Comparison of ENCODE assay signal across 8 cellular contexts in genomic region chr17:80071116-80071980, GRCh38. TPM values are rescaled to one million over a fixed set of nuclear protein-coding genes. Genes with fewer than 3 reads are reported as not detected.
DNase-seq lines count a peak whose midpoint lies in the region; ATAC-seq and TF ChIP-seq lines count a peak whose summit lies in the region.

No MANE protein-coding gene starts in this region.

- ATAC-seq in GM21423 (IDR thresholded peaks at IDR 0.05; ENCODE audit: unreplicated experiment) (no peak), HG03565 (IDR thresholded peaks at IDR 0.05; ENCODE audit: unreplicated experiment) (no peak)

- WGBS in GM23248 (ENCODE audit: low coverage in 1 of 2, low lambda C conversion rate in 2 of 2, missing lambda C conversion rate in 2 of 2), 2 experiments = 10 to 11% methylated on average over 22 of the region's 22 CpGs
- WGBS in hepatocyte (ENCODE audit: low lambda C conversion rate, missing lambda C conversion rate) = 79% methylated on average over 22 of the region's 22 CpGs

- H3F3A ChIP-seq in GM23248 (ENCODE audit: insufficient read depth) = no peaks in the 10 kb centered on the region

- no peaks in the 10 kb centered on the region for H3K9me3 ChIP-seq in GM23248 (ENCODE audit: low read depth)
- H3K9me3 ChIP-seq in skeletal muscle tissue (ENCODE audit: control insufficient read depth in 3 of 3, low read length in 3 of 3) = no peaks in the 10 kb centered on the region
- H3K9me3 ChIP-seq in hepatocyte (ENCODE audit: low read depth) = no peaks in the 10 kb centered on the region

- H3K4me3 ChIP-seq in GM23248 (peak overlapping the region; percentile 62), brain microvascular endothelial cell (ENCODE audit: low read depth, low read length) (peak overlapping the region; percentile 9), skeletal muscle tissue (ENCODE audit: low read length in 3 of 3) (peak overlapping the region; percentile 51 to 68 (median 62)), hepatocyte (no peak overlapping the region)

- H3K27ac ChIP-seq in GM23248 (no peak overlapping the region), brain microvascular endothelial cell (no peak overlapping the region), skeletal muscle tissue (ENCODE audit: low read depth, low read length) (peak overlapping the region; percentile 74), hepatocyte (no peak overlapping the region)

- DNase-seq in GM23248 = peak; percentile 56
- DNase-seq in brain microvascular endothelial cell = no peak
- peak; percentile 33 for DNase-seq in iris pigment epithelial cell (ENCODE audit: low read depth)
- DNase-seq in hepatocyte (ENCODE audit: low spot score) = no peak
- no peak for DNase-seq in activated CD4-positive, alpha-beta T cell treated with anti-CD3 and anti-CD28 coated beads for 1 hour

- H3K36me3 ChIP-seq in GM23248 (ENCODE audit: low read depth) (no peaks in the 10 kb centered on the region), brain microvascular endothelial cell (replicated peaks) (no peaks in the 10 kb centered on the region), skeletal muscle tissue (ENCODE audit: control insufficient read depth in 3 of 3, insufficient read depth in 3 of 3, low read length in 3 of 3) (no peaks in the 10 kb centered on the region), hepatocyte (replicated peaks; ENCODE audit: insufficient read depth, low read depth) (no peaks in the 10 kb centered on the region)

- H3K27me3 ChIP-seq in GM23248 (replicated peaks; ENCODE audit: insufficient read depth) (no peaks in the 10 kb centered on the region), brain microvascular endothelial cell (replicated peaks) (no peaks in the 10 kb centered on the region), skeletal muscle tissue (ENCODE audit: control insufficient read depth in 3 of 3, insufficient read depth in 3 of 3, low read length in 3 of 3) (no peaks in the 10 kb centered on the region), hepatocyte (no peaks in the 10 kb centered on the region)

- in situ Hi-C loops in GM23248 (cut with MboI) (no loop called here), brain microvascular endothelial cell (cut with HindIII; ENCODE audit: low pct_ligation_motif_present, low sequenced_read_pairs) (no loop called here)

- H3K79me2 ChIP-seq in GM23248 (ENCODE audit: insufficient read depth) (no peaks in the 10 kb centered on the region), hepatocyte (no peaks in the 10 kb centered on the region)

- H3K4me1 ChIP-seq in GM23248 (ENCODE audit: insufficient read depth) (peaks cover 10% of the 10 kb centered on the region; the same call in 1 of the 2 replicates), skeletal muscle tissue (ENCODE audit: control insufficient read depth in 3 of 3, insufficient read depth in 3 of 3, low read length in 3 of 3) (peaks cover 19 to 22% (median 22%) of the 10 kb centered on the region in 3 donors), hepatocyte (ENCODE audit: insufficient read depth) (peaks cover 14% of the 10 kb centered on the region)

- H3K9ac ChIP-seq in GM23248 (peak overlapping the region; percentile 80), skeletal muscle tissue (ENCODE audit: low read depth in 1 of 3, low read length in 3 of 3) (peak overlapping the region; percentile 72 to 87 (median 84))

- H3K9me2 ChIP-seq in GM23248 (ENCODE audit: insufficient read depth) (no peaks in the 10 kb centered on the region), hepatocyte (replicated peaks; ENCODE audit: insufficient read depth) (no peaks in the 10 kb centered on the region)

- peak overlapping the region; percentile 94 for H3K4me2 ChIP-seq in GM23248 (ENCODE audit: unreplicated experiment)
- no peak overlapping the region for H3K4me2 ChIP-seq in hepatocyte

- peak overlapping the region; percentile 98 for H2AFZ ChIP-seq in GM23248
- no peak overlapping the region for H2AFZ ChIP-seq in hepatocyte

- H4K20me1 ChIP-seq in GM23248 (ENCODE audit: insufficient read depth) (no peaks in the 10 kb centered on the region), hepatocyte (ENCODE audit: insufficient read depth, poor library complexity, severe bottlenecking) (no peaks in the 10 kb centered on the region)

- TF ChIP-seq CTCF in brain microvascular endothelial cell (IDR thresholded peaks at IDR 0.05; ENCODE audit: low read depth, low read length, missing control alignments) (no peak), hepatocyte (IDR thresholded peaks at IDR 0.05; ENCODE audit: poor library complexity) (no peak)

RNA-seq across cellular contexts. Expression of gene GAA, which starts 30.0 kb away (rescaled TPM):
- total RNA-seq in GM23248 (2014; rRNA removed; shearing (Covaris generic)) = 120 and 127 TPM in 2 replicates
- polyA plus RNA-seq in GM23248 (2016; fragmentation: Nextera tagmentation; extraction: Ambion mirVana) (74.8 and 80.2 TPM in 2 replicates), hepatocyte (43.1 and 55.8 TPM in 2 replicates)
- total RNA-seq in skeletal muscle tissue (14.1 TPM), hepatocyte (35.2 and 37.1 TPM in 2 replicates)

RNA-seq across cellular contexts. Expression of gene CCDC40, which starts 34.9 kb away (rescaled TPM):
- 2.9 and 3.0 TPM in 2 replicates for total RNA-seq in GM23248 (2014; rRNA removed; shearing (Covaris generic))
- polyA plus RNA-seq in GM23248 (2016; fragmentation: Nextera tagmentation; extraction: Ambion mirVana) = 2.3 and 2.4 TPM in 2 replicates
- total RNA-seq in skeletal muscle tissue = 1.0 TPM
- 2.2 and 3.0 TPM in 2 replicates for total RNA-seq in hepatocyte
- 4.7 and 7.6 TPM in 2 replicates for polyA plus RNA-seq in hepatocyte

RNA-seq across cellular contexts. Expression of gene TBC1D16, which starts 35.7 kb away (rescaled TPM):
- 22.4 and 26.9 TPM in 2 replicates for total RNA-seq in GM23248 (2014; rRNA removed; shearing (Covaris generic))
- polyA plus RNA-seq in GM23248 (2016; fragmentation: Nextera tagmentation; extraction: Ambion mirVana) (8.1 and 9.2 TPM in 2 replicates), hepatocyte (19.5 and 24.5 TPM in 2 replicates)
- total RNA-seq in skeletal muscle tissue (19.3 TPM), hepatocyte (28.8 and 38.1 TPM in 2 replicates)

Comparison
In these comparisons a context has a peak if more than half of its experiments do, and no peak if none do; other contexts are left out.
1. DNase-seq: peak in GM23248 (single experiment) and iris pigment epithelial cell (single experiment); none in brain microvascular endothelial cell (single experiment), hepatocyte (single experiment) and activated CD4-positive, alpha-beta T cell treated with anti-CD3 and anti-CD28 coated beads for 1 hour (single experiment).